Comparison of ENCODE assay signal across 18 cellular contexts in the genomic region with DNA sequence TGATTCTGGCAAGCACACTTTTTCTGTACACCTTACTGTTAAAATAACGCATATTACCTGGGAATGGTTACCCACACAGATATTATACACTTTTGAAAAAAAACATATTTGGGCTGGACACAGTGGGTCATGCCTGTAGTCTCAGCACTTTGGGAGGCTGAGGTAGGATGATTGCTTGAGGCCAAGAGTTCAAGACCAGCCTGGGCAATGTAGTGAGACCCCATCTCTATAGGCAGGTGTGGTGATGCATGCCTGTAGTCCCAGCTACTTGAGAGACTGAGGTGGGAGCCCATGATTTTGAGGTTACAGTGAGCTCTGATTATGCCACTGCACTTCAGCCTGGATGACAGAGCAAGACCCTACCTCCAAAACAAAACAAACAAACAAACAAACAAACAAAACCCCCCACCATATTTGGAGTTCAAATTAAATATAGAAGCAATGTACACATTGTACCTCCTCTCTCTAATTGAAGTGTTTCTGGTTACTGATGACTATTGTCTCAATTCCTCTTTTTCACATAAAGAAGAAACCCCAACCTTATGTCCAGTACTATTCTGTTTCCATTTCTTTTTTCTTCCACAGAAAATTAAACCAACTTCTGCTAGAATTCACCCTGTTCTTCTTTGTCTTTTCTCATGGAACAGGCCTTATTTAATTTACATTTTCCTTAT.
DNase-seq lines count a peak whose midpoint lies in the region; ATAC-seq, FAIRE-seq and TF ChIP-seq lines count a peak whose summit lies in the region.
"Had no signal": no experiment of that assay in that cellular context is flagged by ENCODE, and none has a peak within 500 bp of the region (broad histone marks: within the 10 kb centered on the region; RNA-seq: fewer than 3 reads in every experiment).

No MANE protein-coding gene starts in this region.

- POLR2A ChIA-PET in WTC11 (lab: Charles Lee): no interaction called here

- no peak overlapping the region for H3K4me3 ChIP-seq in uterus
- no peak overlapping the region for H3K4me3 ChIP-seq in testis
- H3K4me3 ChIP-seq: upper lobe of left lung had no signal

- intact Hi-C loops in uterus (cut with DNase I; ENCODE audit: low total_unique reads): no loop called here
- intact Hi-C loops in testis (cut with DNase I; ENCODE audit: low total_unique reads): no loop called here

- H3K9me3 Mint-ChIP-seq in WTC11: no peaks in the 10 kb centered on the region
- H3K9me3 Mint-ChIP-seq: stimulated activated effector memory CD8-positive, alpha-beta T cell treated with anti-CD3 and anti-CD28 coated beads, Interleukin-12 subunit alpha, Interleukin-12 subunit beta, amount 100 ng/mL, for 72 hours had no signal

- no peak overlapping the region for H3K4me3 Mint-ChIP-seq in WTC11
- H3K4me3 Mint-ChIP-seq: stimulated activated effector memory CD8-positive, alpha-beta T cell treated with anti-CD3 and anti-CD28 coated beads, Interleukin-12 subunit alpha, Interleukin-12 subunit beta, amount 100 ng/mL, for 72 hours had no signal

- peak; percentile 72 for ATAC-seq in GM18505 (IDR thresholded peaks at IDR 0.05; ENCODE audit: unreplicated experiment)
- ATAC-seq in GM21528 (IDR thresholded peaks at IDR 0.05; ENCODE audit: low FRiP score, unreplicated experiment): peak; percentile 60
- ATAC-seq in HG03025 (IDR thresholded peaks at IDR 0.05; ENCODE audit: low FRiP score, unreplicated experiment): peak; percentile 74
- no peak for ATAC-seq in WTC11
- ATAC-seq: stimulated activated effector memory CD8-positive, alpha-beta T cell treated with anti-CD3 and anti-CD28 coated beads, Interleukin-12 subunit alpha, Interleukin-12 subunit beta, amount 100 ng/mL, for 72 hours had no signal

- H3K27me3 Mint-ChIP-seq in WTC11 (ENCODE audit: low read depth): peaks cover 9% of the 10 kb centered on the region

- no peak overlapping the region for H3K27ac ChIP-seq in uterus
- H3K27ac ChIP-seq in testis: no peak overlapping the region
- H3K27ac ChIP-seq: brain microvascular endothelial cell, upper lobe of left lung had no signal

- TF ChIP-seq CTCF in WTC11 (IDR thresholded peaks at IDR 0.05): no peak
- no peak for TF ChIP-seq CTCF in uterus (IDR thresholded peaks at IDR 0.05)
- TF ChIP-seq CTCF in testis (IDR thresholded peaks at IDR 0.05): no peak

- H3K9me3 ChIP-seq in uterus (no peaks in the 10 kb centered on the region), testis (no peaks in the 10 kb centered on the region)
- H3K9me3 ChIP-seq: upper lobe of left lung had no signal

- no peak for TF ChIP-seq POLR2A in GM18505 (IDR thresholded peaks at IDR 0.05; ENCODE audit: borderline replicate concordance, extremely low read depth, insufficient read depth, insufficient read length)
- no peak for TF ChIP-seq POLR2A in uterus (IDR thresholded peaks at IDR 0.05)
- no peak for TF ChIP-seq POLR2A in H54 (IDR thresholded peaks at IDR 0.05; ENCODE audit: low read depth, low read length)
- no peak for TF ChIP-seq POLR2A in testis (IDR thresholded peaks at IDR 0.05)

- H3K27me3 ChIP-seq in uterus (no peaks in the 10 kb centered on the region), testis (no peaks in the 10 kb centered on the region)
- H3K27me3 ChIP-seq: brain microvascular endothelial cell, upper lobe of left lung had no signal

- 97 to 100% methylated on average over 1 of the region's 1 CpG for WGBS in testis, 2 donors

- no peak overlapping the region for H3K27ac Mint-ChIP-seq in WTC11
- H3K27ac Mint-ChIP-seq: stimulated activated effector memory CD8-positive, alpha-beta T cell treated with anti-CD3 and anti-CD28 coated beads, Interleukin-12 subunit alpha, Interleukin-12 subunit beta, amount 100 ng/mL, for 72 hours had no signal

- peaks cover 0 to 3% of the 10 kb centered on the region in 2 donors for H3K4me1 ChIP-seq in uterus
- H3K4me1 ChIP-seq in testis: no peaks in the 10 kb centered on the region
- H3K4me1 ChIP-seq: upper lobe of left lung had no signal

- FAIRE-seq in H54 (lab: Jason Lieb, UNC): no peak

- DNase-seq in WTC11 (ENCODE audit: low spot score) (no peak), uterus (no peak), dedifferentiated amniotic fluid mesenchymal stem cell (ENCODE audit: extremely low spot score) (no peak), H54 (ENCODE audit: insufficient read length, low spot score) (no peak), testis (no peak)
- DNase-seq: activated CD4-positive, CD25-positive, alpha-beta regulatory T cell; activated naive CD4-positive, alpha-beta T cell treated with anti-CD3 and anti-CD28 coated beads, Interleukin-2, amount 50 U/mL, for 16 hours; brain microvascular endothelial cell; GDM1; kidney glomerular epithelial cell; NCI-H2107; NCI-H748 treated with DMSO at 0.1 percent for 48 hours; T-helper 1 cell; upper lobe of left lung had no signal

- H3K4me1 Mint-ChIP-seq in WTC11: no peaks in the 10 kb centered on the region
- H3K4me1 Mint-ChIP-seq: stimulated activated effector memory CD8-positive, alpha-beta T cell treated with anti-CD3 and anti-CD28 coated beads, Interleukin-12 subunit alpha, Interleukin-12 subunit beta, amount 100 ng/mL, for 72 hours had no signal

- no peaks in the 10 kb centered on the region for H3K36me3 ChIP-seq in uterus
- no peaks in the 10 kb centered on the region for H3K36me3 ChIP-seq in testis (ENCODE audit: low read depth, missing control alignments)
- H3K36me3 ChIP-seq: brain microvascular endothelial cell, upper lobe of left lung had no signal

- no peaks in the 10 kb centered on the region for H3K36me3 Mint-ChIP-seq in WTC11
- H3K36me3 Mint-ChIP-seq: stimulated activated effector memory CD8-positive, alpha-beta T cell treated with anti-CD3 and anti-CD28 coated beads, Interleukin-12 subunit alpha, Interleukin-12 subunit beta, amount 100 ng/mL, for 72 hours had no signal

- CTCF ChIA-PET in WTC11 (lab: Charles Lee): interaction anchor here (0.9 kb wide), 1 partner anchor 13 kb away, joined by 4 read pairs; no protein-coding TSS in a partner anchor

TF ChIP-seq in WTC11, 78 proteins besides CTCF, POLR2A, EP300 and RAD21:
- peak; percentile 53; the same call in 1 of the 2 replicates for TF ChIP-seq ZNF121 (CRISPR knock-in tag; IDR thresholded peaks at IDR 0.05)
- TF ChIP-seq, protein P1, sequence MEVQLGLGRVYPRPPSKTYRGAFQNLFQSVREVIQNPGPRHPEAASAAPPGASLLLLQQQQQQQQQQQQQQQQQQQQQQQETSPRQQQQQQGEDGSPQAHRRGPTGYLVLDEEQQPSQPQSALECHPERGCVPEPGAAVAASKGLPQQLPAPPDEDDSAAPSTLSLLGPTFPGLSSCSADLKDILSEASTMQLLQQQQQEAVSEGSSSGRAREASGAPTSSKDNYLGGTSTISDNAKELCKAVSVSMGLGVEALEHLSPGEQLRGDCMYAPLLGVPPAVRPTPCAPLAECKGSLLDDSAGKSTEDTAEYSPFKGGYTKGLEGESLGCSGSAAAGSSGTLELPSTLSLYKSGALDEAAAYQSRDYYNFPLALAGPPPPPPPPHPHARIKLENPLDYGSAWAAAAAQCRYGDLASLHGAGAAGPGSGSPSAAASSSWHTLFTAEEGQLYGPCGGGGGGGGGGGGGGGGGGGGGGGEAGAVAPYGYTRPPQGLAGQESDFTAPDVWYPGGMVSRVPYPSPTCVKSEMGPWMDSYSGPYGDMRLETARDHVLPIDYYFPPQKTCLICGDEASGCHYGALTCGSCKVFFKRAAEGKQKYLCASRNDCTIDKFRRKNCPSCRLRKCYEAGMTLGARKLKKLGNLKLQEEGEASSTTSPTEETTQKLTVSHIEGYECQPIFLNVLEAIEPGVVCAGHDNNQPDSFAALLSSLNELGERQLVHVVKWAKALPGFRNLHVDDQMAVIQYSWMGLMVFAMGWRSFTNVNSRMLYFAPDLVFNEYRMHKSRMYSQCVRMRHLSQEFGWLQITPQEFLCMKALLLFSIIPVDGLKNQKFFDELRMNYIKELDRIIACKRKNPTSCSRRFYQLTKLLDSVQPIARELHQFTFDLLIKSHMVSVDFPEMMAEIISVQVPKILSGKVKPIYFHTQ (CRISPR knock-in tag; IDR thresholded peaks at IDR 0.05): no peak
